ENCODE assay signal across 24 cellular contexts in the genomic region with DNA sequence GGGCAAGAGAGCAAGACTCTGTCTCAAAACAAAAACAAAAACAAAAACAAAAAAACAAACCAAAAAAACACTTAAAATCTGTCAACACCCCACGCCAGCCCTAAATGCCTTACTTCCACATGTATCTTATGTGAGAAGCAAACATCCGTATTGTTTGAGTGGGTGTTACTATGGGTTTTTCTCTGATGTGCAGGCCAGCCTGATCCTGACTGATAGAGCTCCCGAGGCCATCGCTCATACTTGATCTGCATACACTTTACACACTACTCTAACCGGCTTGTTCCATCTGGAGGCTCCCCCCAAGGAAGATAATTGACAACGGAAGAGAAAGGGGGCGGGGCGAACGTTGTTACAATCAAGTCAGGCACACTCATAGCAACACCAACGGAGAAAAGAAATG.
"Had no signal": no experiment of that assay in that cellular context is flagged by ENCODE, and none has a peak within 500 bp of the region (broad histone marks: within the 10 kb centered on the region; RNA-seq: fewer than 3 reads in every experiment).

No MANE protein-coding gene starts in this region.

- H3K4me1 ChIP-seq: left ventricle myocardium inferior, pancreas, prostate gland, spleen, tibial nerve, uterus had no signal

- DNase-seq: islet precursor cell; left ventricle myocardium inferior; mesendoderm; naive B cell; natural killer cell; nephron progenitor cell; nucleus accumbens; pancreas; posterior cingulate gyrus; retina; right cardiac atrium; spleen; stimulated activated CD4-positive, alpha-beta T cell treated with anti-CD3 and anti-CD28 coated beads, Interleukin-4, amount 100 ng/mL, for 24 hours; stimulated activated naive CD4-positive, alpha-beta T cell; stimulated activated naive CD8-positive, alpha-beta T cell treated with anti-CD3 and anti-CD28 coated beads, Interleukin-15, amount 100 ng/mL, for 72 hours; substantia nigra; uterus had no signal

- H3K4me3 ChIP-seq: hepatocyte, left ventricle myocardium inferior, lung, pancreas, prostate gland, skin epidermis, spleen, tibial nerve, uterus had no signal

- H3K9me3 ChIP-seq: pancreas, prostate gland, spleen, uterus had no signal

- H3K27ac ChIP-seq: hepatocyte, left ventricle myocardium inferior, pancreas, prostate gland, skin epidermis, spleen, tibial nerve, uterus had no signal

- ATAC-seq: natural killer cell; pancreas; right cardiac atrium; sciatic nerve; stimulated activated effector memory CD8-positive, alpha-beta T cell treated with anti-CD3 and anti-CD28 coated beads, Interleukin-12 subunit alpha, Interleukin-12 subunit beta, amount 100 ng/mL, for 72 hours; stimulated activated naive CD8-positive, alpha-beta T cell treated with anti-CD3 and anti-CD28 coated beads, Interleukin-15, amount 100 ng/mL, for 72 hours had no signal

- H3K27me3 ChIP-seq: hepatocyte, pancreas, spleen, tibial nerve, uterus had no signal

- FAIRE-seq: pancreas had no signal

- H3K36me3 ChIP-seq: left ventricle myocardium inferior, pancreas, prostate gland, spleen, tibial nerve, uterus had no signal

- H3K4me2 ChIP-seq: hepatocyte had no signal

- H2AFZ ChIP-seq: hepatocyte had no signal

- H3K79me2 ChIP-seq: hepatocyte had no signal
